16 cellular contexts compared by ENCODE assay signal in genomic region chr16:6122401-6122800, GRCh38.
"Had no signal": no experiment of that assay in that cellular context is flagged by ENCODE, and none has a peak within 500 bp of the region (broad histone marks: within the 10 kb centered on the region; RNA-seq: fewer than 3 reads in every experiment).

No MANE protein-coding gene starts in this region.

- H3K27me3 Mint-ChIP-seq: activated CD4-positive, alpha-beta T cell treated with anti-CD3 and anti-CD28 coated beads, Interleukin-2, amount 10 ng/mL, durations not matched to agents 7 days and 5 days; activated naive CD4-positive, alpha-beta T cell treated with anti-CD3 and anti-CD28 coated beads, Interleukin-2, amount 50 U/mL, for 24 hours; activated T-helper 17 cell treated with anti-CD3 and anti-CD28 coated beads, Interleukin-2, amount 50 U/mL, for 72 hours; effector memory CD8-positive, alpha-beta T cell; naive thymus-derived CD4-positive, alpha-beta T cell had no signal

- H3K27ac ChIP-seq: skin epidermis, tibial artery, vagina had no signal

- ATAC-seq: activated T-helper 17 cell treated with anti-CD3 and anti-CD28 coated beads, Interleukin-2, amount 50 U/mL, for 72 hours; effector memory CD8-positive, alpha-beta T cell; naive thymus-derived CD4-positive, alpha-beta T cell; stimulated activated effector memory CD8-positive, alpha-beta T cell treated with anti-CD3 and anti-CD28 coated beads, Interleukin-12 subunit alpha, Interleukin-12 subunit beta, amount 100 ng/mL, for 72 hours had no signal

- DNase-seq: activated CD4-positive, alpha-beta T cell treated with anti-CD3 and anti-CD28 coated beads, Interleukin-2, amount 10 ng/mL, durations not matched to agents 7 days and 5 days; activated CD4-positive, CD25-positive, alpha-beta regulatory T cell; activated CD8-positive, alpha-beta memory T cell treated with anti-CD3 and anti-CD28 coated beads for 24 hours; central memory CD4-positive, alpha-beta T cell; cortex of kidney; effector memory CD8-positive, alpha-beta T cell; hippocampal formation; naive thymus-derived CD4-positive, alpha-beta T cell; occipital lobe; tibial artery had no signal

- H3K4me1 Mint-ChIP-seq: activated CD4-positive, alpha-beta T cell treated with anti-CD3 and anti-CD28 coated beads, Interleukin-2, amount 10 ng/mL, durations not matched to agents 7 days and 5 days; activated naive CD4-positive, alpha-beta T cell treated with anti-CD3 and anti-CD28 coated beads, Interleukin-2, amount 50 U/mL, for 24 hours; activated T-helper 17 cell treated with anti-CD3 and anti-CD28 coated beads, Interleukin-2, amount 50 U/mL, for 72 hours; naive thymus-derived CD4-positive, alpha-beta T cell; stimulated activated effector memory CD8-positive, alpha-beta T cell treated with anti-CD3 and anti-CD28 coated beads, Interleukin-12 subunit alpha, Interleukin-12 subunit beta, amount 100 ng/mL, for 72 hours had no signal

- H3K36me3 Mint-ChIP-seq: activated naive CD4-positive, alpha-beta T cell treated with anti-CD3 and anti-CD28 coated beads, Interleukin-2, amount 50 U/mL, for 24 hours; stimulated activated effector memory CD8-positive, alpha-beta T cell treated with anti-CD3 and anti-CD28 coated beads, Interleukin-12 subunit alpha, Interleukin-12 subunit beta, amount 100 ng/mL, for 72 hours had no signal

- H3K27me3 ChIP-seq: tibial artery, vagina had no signal

- H3K4me3 Mint-ChIP-seq: activated CD4-positive, alpha-beta T cell treated with anti-CD3 and anti-CD28 coated beads, Interleukin-2, amount 10 ng/mL, durations not matched to agents 7 days and 5 days; activated naive CD4-positive, alpha-beta T cell treated with anti-CD3 and anti-CD28 coated beads, Interleukin-2, amount 50 U/mL, for 24 hours; activated T-helper 17 cell treated with anti-CD3 and anti-CD28 coated beads, Interleukin-2, amount 50 U/mL, for 72 hours; effector memory CD8-positive, alpha-beta T cell; naive thymus-derived CD4-positive, alpha-beta T cell; stimulated activated effector memory CD8-positive, alpha-beta T cell treated with anti-CD3 and anti-CD28 coated beads, Interleukin-12 subunit alpha, Interleukin-12 subunit beta, amount 100 ng/mL, for 72 hours; T-helper 1 cell treated with Interleukin-12 subunit alpha and Interleukin-12 subunit beta and Interleukin-4 antibody, amounts not matched to agents 30 μg/mL and 1 μg/mL, for 36 hours had no signal

- H3K9me3 Mint-ChIP-seq: activated CD4-positive, alpha-beta T cell treated with anti-CD3 and anti-CD28 coated beads, Interleukin-2, amount 10 ng/mL, durations not matched to agents 7 days and 5 days had no signal

- H3K9me3 ChIP-seq: vagina had no signal

- H3K36me3 ChIP-seq: tibial artery, vagina had no signal

- H3K4me3 ChIP-seq: skin epidermis, tibial artery, vagina had no signal

- H3K27ac Mint-ChIP-seq: activated CD4-positive, alpha-beta T cell treated with anti-CD3 and anti-CD28 coated beads, Interleukin-2, amount 10 ng/mL, durations not matched to agents 7 days and 5 days; activated naive CD4-positive, alpha-beta T cell treated with anti-CD3 and anti-CD28 coated beads, Interleukin-2, amount 50 U/mL, for 24 hours; activated T-helper 17 cell treated with anti-CD3 and anti-CD28 coated beads, Interleukin-2, amount 50 U/mL, for 72 hours; effector memory CD8-positive, alpha-beta T cell; naive thymus-derived CD4-positive, alpha-beta T cell; stimulated activated effector memory CD8-positive, alpha-beta T cell treated with anti-CD3 and anti-CD28 coated beads, Interleukin-12 subunit alpha, Interleukin-12 subunit beta, amount 100 ng/mL, for 72 hours; T-helper 1 cell treated with Interleukin-12 subunit alpha and Interleukin-12 subunit beta and Interleukin-4 antibody, amounts not matched to agents 30 μg/mL and 1 μg/mL, for 36 hours had no signal
